ENCODE assay signal across 8 cellular contexts in genomic region chr12:42372154-42372791, GRCh38. TPM values are rescaled to one million over a fixed set of nuclear protein-coding genes. Genes with fewer than 3 reads are reported as not detected.
DNase-seq lines count a peak whose midpoint lies in the region; ATAC-seq, FAIRE-seq and TF ChIP-seq lines count a peak whose summit lies in the region.

No MANE protein-coding gene starts in this region.

- H3K36me3 ChIP-seq in K562 (ENCODE audit: control insufficient read depth, insufficient read depth, low read length) (peaks cover 12% of the 10 kb centered on the region; the same call in 1 of the 3 replicates), suprapubic skin (peaks cover 18% of the 10 kb centered on the region)

- H3K27ac ChIP-seq in K562 (ENCODE audit: extremely low read depth, low read depth, low read length) (no peak overlapping the region), suprapubic skin (no peak overlapping the region)

- DNase-seq in activated T-cell treated with anti-CD3 and anti-CD28 coated beads, Interleukin-2, amount 50 U/mL, for 72 hours: peak; percentile 23 to 36
- DNase-seq in activated T-cell treated with anti-CD3 and anti-CD28 coated beads, Interleukin-2, amount 50 U/mL, for 1 hour: no peak
- DNase-seq in NCI-H526 treated with DMSO at 0.1 percent for 48 hours (lab: John Stamatoyannopoulos, UW): peak; percentile 32
- DNase-seq in K562 (ENCODE audit: extremely low read depth in 1 of 4, low spot score in 3 of 4): peak; percentile 36 to 76 (median 46)
- peak; percentile 79 for DNase-seq in inferior parietal cortex (ENCODE audit: extremely low spot score)
- no peak for DNase-seq in suprapubic skin (ENCODE audit: low spot score in 2 of 2)

- H3K4me1 ChIP-seq in K562 (replicated peaks in 1 of 2; ENCODE audit: control insufficient read depth in 2 of 2, insufficient read depth in 2 of 2, low read length in 2 of 2) (no peaks in the 10 kb centered on the region), suprapubic skin (no peaks in the 10 kb centered on the region)

- no peaks in the 10 kb centered on the region for H4K20me1 ChIP-seq in K562 (replicated peaks; ENCODE audit: control insufficient read depth, insufficient read depth, low read length)

- no TSS peak for BruUV-seq in K562 (replicated peaks; lab: Mats Ljungman, UMichigan)

- no peak overlapping the region for H3K4me3 Mint-ChIP-seq in activated T-cell treated with anti-CD3 and anti-CD28 coated beads, Interleukin-2, amount 50 U/mL, for 72 hours

- H3K9me1 ChIP-seq in K562 (ENCODE audit: control insufficient read depth, insufficient read depth, low read length): no peaks in the 10 kb centered on the region

- no peak overlapping the region for H3K4me2 ChIP-seq in K562 (ENCODE audit: insufficient read depth, low read length)

- H3K27me3 Mint-ChIP-seq in activated T-cell treated with anti-CD3 and anti-CD28 coated beads, Interleukin-2, amount 50 U/mL, for 72 hours (ENCODE audit: low read depth): no peaks in the 10 kb centered on the region

- H3K36me3 Mint-ChIP-seq in activated T-cell treated with anti-CD3 and anti-CD28 coated beads, Interleukin-2, amount 50 U/mL, for 72 hours (ENCODE audit: insufficient read depth in 2 of 2): peaks cover 3 to 7% of the 10 kb centered on the region in 2 donors

- H3K4me1 Mint-ChIP-seq in activated T-cell treated with anti-CD3 and anti-CD28 coated beads, Interleukin-2, amount 50 U/mL, for 72 hours (ENCODE audit: low read depth): peaks cover 6% of the 10 kb centered on the region

- H3K9me3 ChIP-seq in K562 (replicated peaks; ENCODE audit: control insufficient read depth, insufficient read depth, low read depth, low read length): no peaks in the 10 kb centered on the region
- H3K9me3 ChIP-seq in suprapubic skin: no peaks in the 10 kb centered on the region

- no peak overlapping the region for H2AFZ ChIP-seq in K562 (ENCODE audit: low read depth, low read length)

- POLR2A ChIA-PET in K562 (lab: Yijun Ruan, JAX): interaction anchor here (0.7 kb wide), 1 partner anchor 38 kb away, joined by 3 read pairs; no protein-coding TSS in a partner anchor

- CTCF ChIA-PET in K562 (lab: Yijun Ruan, JAX; ENCODE audit: low intra/inter-chr PET ratio): interaction anchor here (1.1 to 3.4 kb wide), 3 partner anchors 197 to 1095 kb away, joined by 3 to 25 read pairs (median 6); no protein-coding TSS in a partner anchor

- TF ChIP-seq EP300 in K562 (IDR thresholded peaks at IDR 0.05; ENCODE audit: low read length) (no peak), suprapubic skin (IDR thresholded peaks at IDR 0.05) (no peak)

- ATAC-seq in activated T-cell treated with anti-CD3 and anti-CD28 coated beads, Interleukin-2, amount 50 U/mL, for 72 hours (replicated peaks in 1 of 2): peak; percentile 74 to 82
- ATAC-seq in GM21526 (IDR thresholded peaks at IDR 0.05; ENCODE audit: low FRiP score, unreplicated experiment) (peak; percentile 84), HG03575 (IDR thresholded peaks at IDR 0.05; ENCODE audit: extremely low read depth, insufficient number of reproducible peaks, low FRiP score, unreplicated experiment) (peak; percentile 78), K562 (peak; percentile 97)

- TF ChIP-seq CTCF in K562 (IDR thresholded peaks at IDR 0.05 in 2 of 3, conservative IDR thresholded peaks at IDR 0.05 in 1 of 3; ENCODE audit: insufficient read depth in 2 of 3, low read depth in 1 of 3, low read length in 3 of 3): peak; percentile 72 to 89 (median 87)
- TF ChIP-seq CTCF in suprapubic skin (IDR thresholded peaks at IDR 0.05): peak; percentile 54 to 55

- peak; percentile 83 to 92 for TF ChIP-seq RAD21 in K562 (CRISPR knock-in tag; conservative IDR thresholded peaks at IDR 0.05 in 1 of 2, IDR thresholded peaks at IDR 0.05 in 1 of 2)

- H3K9ac ChIP-seq in K562 (ENCODE audit: insufficient read depth in 1 of 2, low read depth in 2 of 2, low read length in 2 of 2): no peak overlapping the region

- FAIRE-seq in K562 (lab: Jason Lieb, UNC): peak; percentile 89

- H3K9me3 Mint-ChIP-seq in activated T-cell treated with anti-CD3 and anti-CD28 coated beads, Interleukin-2, amount 50 U/mL, for 72 hours: no peaks in the 10 kb centered on the region

- H3K27ac Mint-ChIP-seq in activated T-cell treated with anti-CD3 and anti-CD28 coated beads, Interleukin-2, amount 50 U/mL, for 72 hours: peak overlapping the region; percentile 5

- 83% methylated on average over 2 of the region's 2 CpGs for WGBS in K562 (ENCODE audit: insufficient coverage, low coverage, missing lambda C conversion rate)
- WGBS in suprapubic skin: 89% methylated on average over 2 of the region's 2 CpGs

- TF ChIP-seq POLR2A in K562 (conservative IDR thresholded peaks at IDR 0.05) (no peak), suprapubic skin (IDR thresholded peaks at IDR 0.05) (no peak)

- intact Hi-C loops in K562 (cut with micrococcal nuclease): loop anchor here (1.0 to 10.0 kb wide), 5 partner anchors 40 to 1097 kb away; no protein-coding TSS in a partner anchor

- in situ Hi-C loops in K562 (cut with MboI): no loop called here

- no peaks in the 10 kb centered on the region; the same call in 2 of the 3 replicates for H3K79me2 ChIP-seq in K562 (ENCODE audit: control insufficient read depth, insufficient read depth, low read length)

- H3K27me3 ChIP-seq in K562 (ENCODE audit: control insufficient read depth in 2 of 2, insufficient read depth in 2 of 2, low read length in 2 of 2) (no peaks in the 10 kb centered on the region), suprapubic skin (no peaks in the 10 kb centered on the region)

- H3K4me3 ChIP-seq in K562 (no peak overlapping the region), suprapubic skin (no peak overlapping the region)

TF ChIP-seq in K562, 482 proteins besides CTCF, POLR2A, EP300 and RAD21 (continues in another document):
- TF ChIP-seq ZNF23 (CRISPR knock-in tag; IDR thresholded peaks at IDR 0.05): no peak
- peak; percentile 13 for TF ChIP-seq DACH1 (IDR thresholded peaks at IDR 0.05; ENCODE audit: partially characterized antibody)
- TF ChIP-seq CC2D1A (IDR thresholded peaks at IDR 0.05): peak; percentile 47; the same call in 1 of the 2 replicates
- TF ChIP-seq PKNOX1 (IDR thresholded peaks at IDR 0.05): peak; percentile 37; the same call in 1 of the 2 replicates
- no peak for TF ChIP-seq CHCHD3 (CRISPR knock-in tag; IDR thresholded peaks at IDR 0.05)
- TF ChIP-seq MAFK (IDR thresholded peaks at IDR 0.05; ENCODE audit: low read length): peak; percentile 21; the same call in 1 of the 2 replicates
- TF ChIP-seq RBFOX2 (IDR thresholded peaks at IDR 0.05; ENCODE audit: low read depth, low read length): no peak

RNA-seq across cellular contexts. Expression of gene PPHLN1, which starts 46.3 kb away (rescaled TPM):
- total RNA-seq in activated T-cell treated with anti-CD3 and anti-CD28 coated beads, Interleukin-2, amount 50 U/mL, for 72 hours: 10 to 100 TPM; 56.9 to 63.1 TPM
- total RNA-seq in K562 (2011; cell fraction: chromatin; rRNA removed; ENCODE audit: low replicate concordance): 57.8 and 125 TPM in 2 replicates
- 36.4 and 41.7 TPM in 2 replicates for total RNA-seq in K562 (2011; cell fraction: nucleolus; rRNA removed)
- total RNA-seq in K562 (2011; cell fraction: nucleoplasm; rRNA removed): 71.3 and 122 TPM in 2 replicates
- 71.0 and 85.8 TPM in 2 replicates for total RNA-seq in K562 (2014; rRNA removed)
- total RNA-seq in K562 (2014; rRNA removed; fragmentation: Illumina TruSeq; extraction: Trizol): 93.2 and 111 TPM in 2 replicates
- total RNA-seq in K562 (2015; rRNA removed; fragmentation: Illumina TruSeq; extraction: Trizol): 78.3 and 88.7 TPM in 2 replicates
- 64.2 and 66.3 TPM in 2 replicates for total RNA-seq in K562 (2021)
- polyA plus RNA-seq in K562 (2011; rRNA removed): 91.7 and 112 TPM in 2 replicates
- polyA plus RNA-seq in K562 (2011; cell fraction: cytosol; rRNA removed): 22.8 and 42.0 TPM in 2 replicates
- 104 and 117 TPM in 2 replicates for polyA plus RNA-seq in K562 (2011; cell fraction: nucleus; rRNA removed)
- polyA plus RNA-seq in K562 (2012): 48.3 and 66.5 TPM in 2 replicates
- polyA plus RNA-seq in K562 (2014; fragmentation: Illumina TruSeq; extraction: Trizol): 92.0 and 93.6 TPM in 2 replicates
- polyA plus RNA-seq in K562 (2014; fragmentation: Nextera tagmentation; extraction: Ambion mirVana): 100 to 1,000 TPM; 105 to 112 TPM
- 85.4 and 97.7 TPM in 2 replicates for polyA plus RNA-seq in K562 (2014; rRNA removed)
- polyA minus RNA-seq in K562 (2011; rRNA and poly(A)+ RNA removed): 98.5 and 105 TPM in 2 replicates
- 24.2 and 27.6 TPM in 2 replicates for polyA minus RNA-seq in K562 (2011; cell fraction: cytosol; rRNA and poly(A)+ RNA removed)
- polyA minus RNA-seq in K562 (2011; cell fraction: nucleus; rRNA and poly(A)+ RNA removed): 72.6 and 79.0 TPM in 2 replicates
- total RNA-seq in suprapubic skin: 10 to 100 TPM; 42.0 to 74.3 (median 48.9) TPM

RNA-seq across cellular contexts. Expression of gene ZCRB1, which starts 46.4 kb away (rescaled TPM):
- 100 to 1,000 TPM in 1 of 2 donors, 10 to 100 TPM in 1; 89.2 to 113 TPM for total RNA-seq in activated T-cell treated with anti-CD3 and anti-CD28 coated beads, Interleukin-2, amount 50 U/mL, for 72 hours
- 10.0 and 10.6 TPM in 2 replicates for total RNA-seq in K562 (2011; cell fraction: chromatin; rRNA removed; ENCODE audit: low replicate concordance)
- total RNA-seq in K562 (2011; cell fraction: nucleolus; rRNA removed): 13.5 and 21.8 TPM in 2 replicates
- total RNA-seq in K562 (2011; cell fraction: nucleoplasm; rRNA removed): 12.1 and 13.6 TPM in 2 replicates
- 36.0 and 46.5 TPM in 2 replicates for total RNA-seq in K562 (2014; rRNA removed)
- total RNA-seq in K562 (2014; rRNA removed; fragmentation: Illumina TruSeq; extraction: Trizol): 51.0 and 64.9 TPM in 2 replicates
- total RNA-seq in K562 (2015; rRNA removed; fragmentation: Illumina TruSeq; extraction: Trizol): 57.6 and 66.2 TPM in 2 replicates
- total RNA-seq in K562 (2021): 46.6 and 48.9 TPM in 2 replicates
- 33.4 and 36.0 TPM in 2 replicates for polyA plus RNA-seq in K562 (2011; rRNA removed)
- polyA plus RNA-seq in K562 (2011; cell fraction: cytosol; rRNA removed): 11.8 and 16.9 TPM in 2 replicates
- polyA plus RNA-seq in K562 (2011; cell fraction: nucleus; rRNA removed): 21.2 and 28.0 TPM in 2 replicates
- polyA plus RNA-seq in K562 (2012): 74.0 and 74.2 TPM in 2 replicates
- 76.9 and 102 TPM in 2 replicates for polyA plus RNA-seq in K562 (2014; fragmentation: Illumina TruSeq; extraction: Trizol)
- polyA plus RNA-seq in K562 (2014; fragmentation: Nextera tagmentation; extraction: Ambion mirVana): 10 to 100 TPM; 60.1 to 65.9 TPM
- polyA plus RNA-seq in K562 (2014; rRNA removed): 42.4 and 48.5 TPM in 2 replicates
- polyA minus RNA-seq in K562 (2011; rRNA and poly(A)+ RNA removed): 22.9 and 28.4 TPM in 2 replicates
- 13.4 and 25.2 TPM in 2 replicates for polyA minus RNA-seq in K562 (2011; cell fraction: cytosol; rRNA and poly(A)+ RNA removed)
- 27.6 and 32.0 TPM in 2 replicates for polyA minus RNA-seq in K562 (2011; cell fraction: nucleus; rRNA and poly(A)+ RNA removed)
- 10 to 100 TPM; 21.3 to 31.0 (median 24.3) TPM for total RNA-seq in suprapubic skin

Comparison
In these comparisons a context has a peak if more than half of its experiments do, and no peak if none do; other contexts are left out.
1. DNase-seq: peak in activated T-cell treated with anti-CD3 and anti-CD28 coated beads, Interleukin-2, amount 50 U/mL, for 72 hours (2 of 2), NCI-H526 treated with DMSO at 0.1 percent for 48 hours (single experiment), K562 (4 of 4) and inferior parietal cortex (single experiment); none in activated T-cell treated with anti-CD3 and anti-CD28 coated beads, Interleukin-2, amount 50 U/mL, for 1 hour (single experiment) and suprapubic skin (0 of 2).
2. Peak in every context shown above with its lines, with median percentiles within 50 percentile points of each other: ATAC-seq.